Comparison of ENCODE assay signal across 28 cellular contexts in the genomic region with DNA sequence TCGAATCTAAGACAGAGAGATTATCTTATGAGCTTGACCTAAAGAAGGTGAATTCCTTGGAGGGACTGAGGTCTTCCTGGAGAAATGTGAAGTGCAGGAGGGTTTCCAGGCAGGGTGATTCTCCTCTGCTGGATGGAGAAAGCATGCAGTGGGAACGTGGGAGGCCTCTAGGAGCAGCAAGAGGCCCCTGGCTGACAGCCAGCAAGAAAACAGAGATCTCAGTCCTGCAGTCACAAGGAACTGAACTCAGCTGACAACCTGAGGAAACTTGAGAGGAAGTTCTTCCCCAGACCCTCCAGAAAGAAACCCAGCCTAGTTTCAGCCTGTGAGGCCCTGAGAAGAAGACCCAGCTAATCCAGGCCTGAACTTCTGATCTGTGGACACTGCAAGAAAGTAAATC.
"Had no signal": no experiment of that assay in that cellular context is flagged by ENCODE, and none has a peak within 500 bp of the region (broad histone marks: within the 10 kb centered on the region; RNA-seq: fewer than 3 reads in every experiment).

No MANE protein-coding gene starts in this region.

- DNase-seq: immature natural killer cell; kidney; left colon; left lung; lower lobe of right lung; mammary epithelial cell; mesendoderm; naive B cell; natural killer cell; nephron progenitor cell; occipital lobe; retina; right cardiac atrium; stimulated activated CD4-positive, alpha-beta T cell treated with anti-CD3 and anti-CD28 coated beads, Interleukin-12 subunit alpha, Interleukin-12 subunit beta, amount 100 ng/mL, for 4 hours; stimulated activated CD4-positive, alpha-beta T cell treated with anti-CD3 and anti-CD28 coated beads, Interleukin-15, amount 100 ng/mL, for 24 hours; stimulated activated CD4-positive, alpha-beta T cell treated with anti-CD3 and anti-CD28 coated beads, Interleukin-2, amount 100 ng/mL, for 24 hours; stimulated activated CD4-positive, alpha-beta T cell treated with anti-CD3 and anti-CD28 coated beads, Interleukin-4, amount 100 ng/mL, for 1 hour; stimulated activated naive B cell treated with anti-CD40 and anti-IgM and Interleukin-4, amounts not matched to agents 10 μg/mL and 1 μg/mL and 100 μg/mL, for 72 hours; stimulated activated naive CD8-positive, alpha-beta T cell treated with anti-CD3 and anti-CD28 coated beads, Interleukin-15, Interleukin-2, amounts not matched to agents 100 U/mL and 50 U/mL, for 24 hours; stomach; tibial artery; trophoblast cell; upper lobe of right lung had no signal

- H3K27me3 ChIP-seq: left lung, neural progenitor cell, stomach, tibial artery had no signal

- H3K36me3 ChIP-seq: left lung, lower lobe of right lung, neural progenitor cell, neutrophil, stomach, thoracic aorta, tibial artery, upper lobe of right lung had no signal

- H3K9me3 ChIP-seq: left lung, lower lobe of right lung, neutrophil, stomach, thoracic aorta, tibial artery, upper lobe of right lung had no signal

- H3K4me3 ChIP-seq: left lung, lower lobe of right lung, neural progenitor cell, skin epidermis, stomach, thoracic aorta, tibial artery, upper lobe of right lung had no signal

- H3K4me1 ChIP-seq: left lung, lower lobe of right lung, neural progenitor cell, parathyroid adenoma, stomach, tibial artery, upper lobe of right lung had no signal

- H3K27ac ChIP-seq: left lung, lower lobe of right lung, neural progenitor cell, neutrophil, parathyroid adenoma, skin epidermis, stomach, thoracic aorta, tibial artery, upper lobe of right lung had no signal
